In genomic region chrX:13293700-13294099, GRCh38 we compare ENCODE assay signal across 19 cellular contexts. TPM values are rescaled to one million over a fixed set of nuclear protein-coding genes. Genes with fewer than 3 reads are reported as not detected.
A peak's percentile ranks its signal among the peaks of the same experiment; 100 is the strongest.
DNase-seq lines count a peak whose midpoint lies in the region; ATAC-seq and TF ChIP-seq lines count a peak whose summit lies in the region.
"Had no signal": no experiment of that assay in that cellular context is flagged by ENCODE, and none has a peak within 500 bp of the region (broad histone marks: within the 10 kb centered on the region; RNA-seq: fewer than 3 reads in every experiment).

No MANE protein-coding gene starts in this region.

- H3K27me3 ChIP-seq in heart left ventricle, result peaks cover 0 to 10% (median 0%) of the 10 kb centered on the region in 9 donors
- H3K27me3 ChIP-seq: tibial artery had no signal

- H3K36me3 ChIP-seq in heart left ventricle, result no peaks in the 10 kb centered on the region
- H3K36me3 ChIP-seq: tibial artery had no signal

- H3K4me3 ChIP-seq in heart left ventricle, result no peak overlapping the region
- H3K4me3 ChIP-seq: A549, tibial artery had no signal

- H3K27ac Mint-ChIP-seq in glutamatergic neuron (ENCODE audit: unreplicated experiment), result no peak overlapping the region
- H3K27ac Mint-ChIP-seq: activated CD4-positive, alpha-beta memory T cell treated with anti-CD3 and anti-CD28 coated beads, Interleukin-2, amount 10 ng/mL, durations not matched to agents 7 days and 5 days had no signal

- TF ChIP-seq CTCF in glutamatergic neuron (IDR thresholded peaks at IDR 0.05; ENCODE audit: partially characterized antibody, unreplicated experiment) (no peak), heart left ventricle (IDR thresholded peaks at IDR 0.05) (no peak)

- DNase-seq in NCI-H2107 treated with DMSO at 0.1 percent for 48 hours (lab: John Stamatoyannopoulos, UW; ENCODE audit: unreplicated experiment), result peak; percentile 12
- DNase-seq in NCI-H2107 (lab: John Stamatoyannopoulos, UW), result no peak
- DNase-seq in NCI-H510A treated with DMSO at 0.1 percent for 48 hours (lab: John Stamatoyannopoulos, UW), result peak; percentile 29
- DNase-seq in epithelial cell of prostate (ENCODE audit: low read depth, low spot score), result peak; percentile 55
- no peak for DNase-seq in glutamatergic neuron
- DNase-seq in heart left ventricle, result no peak
- no peak for DNase-seq in activated T-cell treated with anti-CD3 and anti-CD28 coated beads, Interleukin-2, amount 50 U/mL, for 4 hours
- no peak for DNase-seq in cerebellum (ENCODE audit: low spot score)
- DNase-seq: activated CD4-positive, alpha-beta memory T cell treated with anti-CD3 and anti-CD28 coated beads, Interleukin-2, amount 10 ng/mL, durations not matched to agents 7 days and 5 days; activated naive CD4-positive, alpha-beta T cell treated with Interleukin-2 at 50 U/mL for 16 hours; caudate nucleus; erythroblast; NCI-H1694 treated with DMSO at 0.1 percent for 48 hours; RPMI8226; T1000; tibial artery had no signal

- 59 to 69% (median 64%) methylated on average over 6 of the region's 6 CpGs for WGBS in heart left ventricle, 4 donors

- no peak for ATAC-seq in heart left ventricle
- no peak for ATAC-seq in activated T-cell treated with anti-CD3 and anti-CD28 coated beads, Interleukin-2, amount 50 U/mL, for 4 hours
- ATAC-seq: A549 had no signal

- H3K27ac ChIP-seq in epithelial cell of prostate (peak overlapping the region; percentile 82), heart left ventricle (no peak overlapping the region)
- H3K27ac ChIP-seq: A549, tibial artery had no signal

- H3K9me3 ChIP-seq in heart left ventricle, result no peaks in the 10 kb centered on the region
- H3K9me3 ChIP-seq: A549, tibial artery had no signal

- no peak for TF ChIP-seq POLR2A in heart left ventricle (IDR thresholded peaks at IDR 0.05)

- no peaks in the 10 kb centered on the region for H3K27me3 Mint-ChIP-seq in glutamatergic neuron (ENCODE audit: unreplicated experiment)
- H3K27me3 Mint-ChIP-seq in activated T-cell treated with anti-CD3 and anti-CD28 coated beads, Interleukin-2, amount 50 U/mL, for 4 hours (ENCODE audit: low read depth), result no peaks in the 10 kb centered on the region
- H3K27me3 Mint-ChIP-seq: activated CD4-positive, alpha-beta memory T cell treated with anti-CD3 and anti-CD28 coated beads, Interleukin-2, amount 10 ng/mL, durations not matched to agents 7 days and 5 days had no signal

- intact Hi-C loops in heart left ventricle (cut with DNase I), result no loop called here

- no peaks in the 10 kb centered on the region for H3K9me3 Mint-ChIP-seq in glutamatergic neuron (ENCODE audit: unreplicated experiment)
- no peaks in the 10 kb centered on the region for H3K9me3 Mint-ChIP-seq in activated T-cell treated with anti-CD3 and anti-CD28 coated beads, Interleukin-2, amount 50 U/mL, for 4 hours
- H3K9me3 Mint-ChIP-seq: activated CD4-positive, alpha-beta memory T cell treated with anti-CD3 and anti-CD28 coated beads, Interleukin-2, amount 10 ng/mL, durations not matched to agents 7 days and 5 days had no signal

- H3K4me1 Mint-ChIP-seq in glutamatergic neuron (ENCODE audit: low read depth, unreplicated experiment), result no peaks in the 10 kb centered on the region
- no peaks in the 10 kb centered on the region for H3K4me1 Mint-ChIP-seq in activated T-cell treated with anti-CD3 and anti-CD28 coated beads, Interleukin-2, amount 50 U/mL, for 4 hours (ENCODE audit: low read depth)
- H3K4me1 Mint-ChIP-seq: activated CD4-positive, alpha-beta memory T cell treated with anti-CD3 and anti-CD28 coated beads, Interleukin-2, amount 10 ng/mL, durations not matched to agents 7 days and 5 days had no signal

- H3K36me3 Mint-ChIP-seq in glutamatergic neuron (ENCODE audit: unreplicated experiment), result no peaks in the 10 kb centered on the region
- no peaks in the 10 kb centered on the region for H3K36me3 Mint-ChIP-seq in activated T-cell treated with anti-CD3 and anti-CD28 coated beads, Interleukin-2, amount 50 U/mL, for 4 hours (ENCODE audit: insufficient read depth)

- no peaks in the 10 kb centered on the region for H3K4me1 ChIP-seq in heart left ventricle
- H3K4me1 ChIP-seq: A549, tibial artery had no signal

- no peak overlapping the region for H3K4me3 Mint-ChIP-seq in glutamatergic neuron (ENCODE audit: unreplicated experiment)
- H3K4me3 Mint-ChIP-seq in activated T-cell treated with anti-CD3 and anti-CD28 coated beads, Interleukin-2, amount 50 U/mL, for 4 hours, result no peak overlapping the region
- H3K4me3 Mint-ChIP-seq: activated CD4-positive, alpha-beta memory T cell treated with anti-CD3 and anti-CD28 coated beads, Interleukin-2, amount 10 ng/mL, durations not matched to agents 7 days and 5 days had no signal

RNA-seq across cellular contexts. Expression of gene ATXN3L, which starts 26.2 kb away (rescaled TPM):
- total RNA-seq in glutamatergic neuron (ENCODE audit: unreplicated experiment) (not detected), heart left ventricle (not detected), cerebellum (not detected)
- polyA plus RNA-seq in heart left ventricle, result not detected
- total RNA-seq in activated T-cell treated with anti-CD3 and anti-CD28 coated beads, Interleukin-2, amount 50 U/mL, for 4 hours, result not detected
- total RNA-seq: activated CD4-positive, alpha-beta memory T cell treated with anti-CD3 and anti-CD28 coated beads, Interleukin-2, amount 10 ng/mL, durations not matched to agents 7 days and 5 days; mesenteric fat pad; omental fat pad had no signal
- polyA plus RNA-seq: A549 had no signal

Comparison
In these comparisons a context has a peak if more than half of its experiments do, and no peak if none do; other contexts are left out.
1. DNase-seq: peak in NCI-H2107 treated with DMSO at 0.1 percent for 48 hours (single experiment), NCI-H510A treated with DMSO at 0.1 percent for 48 hours (single experiment) and epithelial cell of prostate (single experiment); none in NCI-H2107 (single experiment), glutamatergic neuron (single experiment), heart left ventricle (0 of 5), activated T-cell treated with anti-CD3 and anti-CD28 coated beads, Interleukin-2, amount 50 U/mL, for 4 hours (single experiment) and cerebellum (single experiment).